Comparison of ENCODE assay signal across 16 cellular contexts in genomic region chr20:18263723-18264122, GRCh38. TPM values are rescaled to one million over a fixed set of nuclear protein-coding genes. Genes with fewer than 3 reads are reported as not detected.
DNase-seq lines count a peak whose midpoint lies in the region; ATAC-seq and TF ChIP-seq lines count a peak whose summit lies in the region.
"Had no signal": no experiment of that assay in that cellular context is flagged by ENCODE, and none has a peak within 500 bp of the region (broad histone marks: within the 10 kb centered on the region; RNA-seq: fewer than 3 reads in every experiment).

No MANE protein-coding gene starts in this region.

- no peaks in the 10 kb centered on the region for H3K9me3 ChIP-seq in heart left ventricle
- H3K9me3 ChIP-seq in A673 (ENCODE audit: low read depth, low read length, poor library complexity, severe bottlenecking): no peaks in the 10 kb centered on the region
- H3K9me3 ChIP-seq: thyroid gland had no signal

- H3K27me3 ChIP-seq in heart left ventricle: peaks cover 0 to 46% (median 2%) of the 10 kb centered on the region in 9 donors
- H3K27me3 ChIP-seq in A673 (replicated peaks; ENCODE audit: insufficient read depth, low read depth, low read length, poor library complexity): peaks cover 4% of the 10 kb centered on the region
- H3K27me3 ChIP-seq: thyroid gland had no signal

- BruUV-seq in A673 (replicated peaks; lab: Mats Ljungman, UMichigan): no TSS peak

- H3K4me3 ChIP-seq in heart left ventricle (no peak overlapping the region), A673 (ENCODE audit: low read depth, low read length, poor library complexity, severe bottlenecking) (no peak overlapping the region)
- H3K4me3 ChIP-seq: thyroid gland had no signal

- H3K36me3 ChIP-seq in heart left ventricle (no peaks in the 10 kb centered on the region), A673 (ENCODE audit: insufficient read depth, low read length, poor library complexity, severe bottlenecking) (no peaks in the 10 kb centered on the region)
- H3K36me3 ChIP-seq: thyroid gland, WERI-Rb-1 had no signal

- no peak overlapping the region for H3K27ac Mint-ChIP-seq in T-helper 2 cell treated with Interferon-gamma antibody and Interleukin-4, amounts not matched to agents 5 μg/mL and 100 μg/mL, for 36 hours

- peaks cover 9% of the 10 kb centered on the region for H3K27me3 Mint-ChIP-seq in T-helper 2 cell treated with Interferon-gamma antibody and Interleukin-4, amounts not matched to agents 5 μg/mL and 100 μg/mL, for 36 hours (ENCODE audit: low read depth)

- WGBS in heart left ventricle, 4 donors: 50 to 57% (median 54%) methylated on average over 1 of the region's 1 CpG

- in situ Hi-C loops in T47D (cut with HindIII; ENCODE audit: low pct_unique_long_range_greater_than_20kb, low sequenced_read_pairs): no loop called here

- intact Hi-C loops in Right ventricle myocardium superior (cut with DNase I) (no loop called here), heart left ventricle (cut with DNase I) (no loop called here), A673 (cut with micrococcal nuclease; ENCODE audit: unreplicated experiment) (no loop called here)

- H3K4me3 Mint-ChIP-seq in T-helper 2 cell treated with Interferon-gamma antibody and Interleukin-4, amounts not matched to agents 5 μg/mL and 100 μg/mL, for 36 hours: no peak overlapping the region

- POLR2A ChIA-PET in A673 (lab: Charles Lee; ENCODE audit: low non-redundant PET): no interaction called here

- no peaks in the 10 kb centered on the region for H3K4me1 Mint-ChIP-seq in T-helper 2 cell treated with Interferon-gamma antibody and Interleukin-4, amounts not matched to agents 5 μg/mL and 100 μg/mL, for 36 hours (ENCODE audit: low read depth)

- H3K27ac ChIP-seq in heart left ventricle (no peak overlapping the region), A673 (ENCODE audit: low read depth, low read length, poor library complexity, severe bottlenecking) (no peak overlapping the region)
- H3K27ac ChIP-seq: thyroid gland, WERI-Rb-1 had no signal

- CTCF ChIA-PET in A673 (lab: Charles Lee): no interaction called here

- no peaks in the 10 kb centered on the region for H3K36me3 Mint-ChIP-seq in T-helper 2 cell treated with Interferon-gamma antibody and Interleukin-4, amounts not matched to agents 5 μg/mL and 100 μg/mL, for 36 hours (ENCODE audit: low read depth)

- TF ChIP-seq CTCF in heart left ventricle (IDR thresholded peaks at IDR 0.05) (no peak), A673 (conservative IDR thresholded peaks at IDR 0.05; ENCODE audit: low read depth, low read length) (no peak)

- H3K4me1 ChIP-seq in heart left ventricle (no peaks in the 10 kb centered on the region), A673 (ENCODE audit: insufficient read depth, low read length, poor library complexity, severe bottlenecking) (no peaks in the 10 kb centered on the region)
- H3K4me1 ChIP-seq: thyroid gland had no signal

- ATAC-seq in Right ventricle myocardium superior (ENCODE audit: poor library complexity) (peak; percentile 38), heart left ventricle (no peak)

- no peak for TF ChIP-seq POLR2A in heart left ventricle (IDR thresholded peaks at IDR 0.05)

- H3K9me3 Mint-ChIP-seq in T-helper 2 cell treated with Interferon-gamma antibody and Interleukin-4, amounts not matched to agents 5 μg/mL and 100 μg/mL, for 36 hours: no peaks in the 10 kb centered on the region

- DNase-seq in Right ventricle myocardium superior: no peak
- no peak for DNase-seq in heart left ventricle
- DNase-seq in T47D (ENCODE audit: low read depth in 1 of 2, low spot score in 1 of 2): peak; percentile 12 to 49
- DNase-seq in kidney glomerular epithelial cell (lab: John Stamatoyannopoulos, UW): peak; percentile 48
- DNase-seq in T-helper 2 cell treated with Interferon-gamma antibody and Interleukin-4, amounts not matched to agents 5 μg/mL and 100 μg/mL, for 36 hours (ENCODE audit: low spot score): no peak
- DNase-seq in Kasumi-1 (lab: John Stamatoyannopoulos, UW): no peak
- no peak for DNase-seq in hepatic stellate cell (ENCODE audit: low spot score)
- DNase-seq in A673 (ENCODE audit: low spot score): no peak
- DNase-seq: activated naive CD4-positive, alpha-beta T cell treated with anti-CD3 and anti-CD28 coated beads, Interleukin-2, amount 50 U/mL, for 16 hours; cerebellar nuclear complex; DMS153; KBM-7; NCI-H1930; stimulated activated CD4-positive, alpha-beta T cell treated with anti-CD3 and anti-CD28 coated beads, Interleukin-15, amount 100 ng/mL, for 24 hours; thyroid gland; WERI-Rb-1 had no signal

RNA-seq across cellular contexts. Expression of gene ZNF133, which starts 24.6 kb away (rescaled TPM):
- total RNA-seq in Right ventricle myocardium superior (5.3 TPM), heart left ventricle (1 to 10 TPM; 4.0 to 9.8 (median 6.3) TPM), A673 (2021) (9.3 and 12.8 TPM in 2 replicates)
- polyA plus RNA-seq in heart left ventricle: 1 to 10 TPM; 5.9 to 6.7 TPM

Comparison
In these comparisons a context has a peak if more than half of its experiments do, and no peak if none do; other contexts are left out.
1. DNase-seq: peak in T47D (2 of 2) and kidney glomerular epithelial cell (single experiment); none in Right ventricle myocardium superior (single experiment), heart left ventricle (0 of 5), T-helper 2 cell treated with Interferon-gamma antibody and Interleukin-4, amounts not matched to agents 5 μg/mL and 100 μg/mL, for 36 hours (single experiment), Kasumi-1 (0 of 2), hepatic stellate cell (single experiment) and A673 (single experiment).